In genomic region chr13:52609013-52609606, GRCh38 we compare ENCODE assay signal across 8 cellular contexts. TPM values are rescaled to one million over a fixed set of nuclear protein-coding genes. Genes with fewer than 3 reads are reported as not detected.
DNase-seq lines count a peak whose midpoint lies in the region; ATAC-seq, FAIRE-seq and TF ChIP-seq lines count a peak whose summit lies in the region.
"Not testable (repeated sequence)": the region's sequence is repeated elsewhere in the genome, so short reads cannot be mapped to it uniquely, and the experiment has no call there.

No MANE protein-coding gene starts in this region.

- H3K27me3 ChIP-seq in dorsolateral prefrontal cortex; small intestine (ENCODE audit: control insufficient read depth in 2 of 2, insufficient read depth in 2 of 2, low read length in 2 of 2): not testable (repeated sequence)

- ATAC-seq in GM18873 (IDR thresholded peaks at IDR 0.05; ENCODE audit: low FRiP score, unreplicated experiment) (peak; percentile 67), HG02870 (IDR thresholded peaks at IDR 0.05; ENCODE audit: unreplicated experiment) (peak; percentile 60)

- peak; percentile 20 for DNase-seq in COR-L47 (lab: John Stamatoyannopoulos, UW)
- peak; percentile 2 for DNase-seq in NCI-H1105 treated with DMSO at 0.1 percent for 48 hours (lab: John Stamatoyannopoulos, UW)
- DNase-seq in SW480 (ENCODE audit: low spot score) = peak; percentile 45
- peak in 1 of 10 donors; percentile 42 for DNase-seq in dorsolateral prefrontal cortex
- not testable (repeated sequence) for DNase-seq in kidney
- DNase-seq in small intestine = peak; percentile 49

- intact Hi-C loops in dorsolateral prefrontal cortex (cut with DNase I) = loop anchor here in 1 of 2 donors (2.0 kb wide), 1 partner anchor 202 kb away; no protein-coding TSS in a partner anchor
- intact Hi-C loops in kidney (cut with DNase I) = not testable (repeated sequence)

- peak in 55 of 56 donors; percentile 14 to 73 (median 51) for TF ChIP-seq CTCF in dorsolateral prefrontal cortex (IDR thresholded peaks at IDR 0.05 in 54 of 56, conservative IDR thresholded peaks at IDR 0.05 in 2 of 56; ENCODE audit: low read depth in 1 of 56, partially characterized antibody in 56 of 56)
- peak; percentile 47 for TF ChIP-seq CTCF in kidney (IDR thresholded peaks at IDR 0.05; ENCODE audit: borderline replicate concordance, extremely low read depth, insufficient read depth)

- peak; percentile 35 for FAIRE-seq in kidney (lab: Jason Lieb, UNC)
- not testable (repeated sequence) for FAIRE-seq in small intestine (lab: Jason Lieb, UNC)

- not testable (repeated sequence) for H3K4me1 ChIP-seq in kidney (ENCODE audit: control insufficient read depth in 1 of 2, insufficient read depth in 1 of 2, low read depth in 1 of 2, low read length in 2 of 2); small intestine (ENCODE audit: control insufficient read depth in 2 of 2, insufficient read depth in 1 of 2, low read depth in 1 of 2, low read length in 1 of 2)

- not testable (repeated sequence) for H3K9me3 ChIP-seq in kidney (ENCODE audit: control insufficient read depth in 1 of 2, low read length in 2 of 2); small intestine (ENCODE audit: control insufficient read depth, low read depth)

- 37 to 62% (median 50%) methylated on average over 10 of the region's 10 CpGs for WGBS in small intestine, 3 donors

- H3K9ac ChIP-seq in kidney (ENCODE audit: low read length in 2 of 2) = not testable (repeated sequence)

- H3K36me3 ChIP-seq in kidney (ENCODE audit: control insufficient read depth in 1 of 2, insufficient read depth in 2 of 2, low read length in 2 of 2); small intestine (ENCODE audit: control insufficient read depth in 2 of 2, insufficient read depth in 2 of 2, low read length in 2 of 2): not testable (repeated sequence)

- H3K4me3 ChIP-seq in dorsolateral prefrontal cortex; kidney (ENCODE audit: low read length in 2 of 2); small intestine (ENCODE audit: low read depth in 1 of 2, low read length in 2 of 2): not testable (repeated sequence)

- peak overlapping the region in 1 of 59 donors; percentile 1 for H3K27ac ChIP-seq in dorsolateral prefrontal cortex
- not testable (repeated sequence) for H3K27ac ChIP-seq in kidney (ENCODE audit: low read depth in 2 of 2, low read length in 2 of 2); small intestine (ENCODE audit: low read depth in 1 of 2, low read length in 1 of 2)

RNA-seq across cellular contexts. Expression of gene HNRNPA1L2, which starts 33.1 kb away (rescaled TPM):
- total RNA-seq in dorsolateral prefrontal cortex = 10 to 100 TPM in 80 of 120 experiments, 1 to 10 TPM in 40; 6.6 to 16.4 (median 11.1) TPM
- 9.3 TPM for total RNA-seq in kidney
- 8.9 TPM for polyA plus RNA-seq in kidney (ENCODE audit: insufficient read depth, low read depth, low replicate concordance)
- polyA plus RNA-seq in small intestine = 1 to 10 TPM in 2 of 3 donors, under 1 TPM in 1; 0.45 to 6.7 (median 2.7) TPM

RNA-seq across cellular contexts. Expression of gene SUGT1, which starts 43.5 kb away (rescaled TPM):
- total RNA-seq in dorsolateral prefrontal cortex (100 to 1,000 TPM in 6 of 120 experiments, 10 to 100 TPM in 114; 53.9 to 120 (median 77.9) TPM), kidney (51.5 TPM)
- polyA plus RNA-seq in kidney (ENCODE audit: insufficient read depth, low read depth, low replicate concordance) (55.8 TPM), small intestine (10 to 100 TPM; 39.6 to 46.5 (median 44.6) TPM)
